ENCODE assay signal across 23 cellular contexts in the genomic region with DNA sequence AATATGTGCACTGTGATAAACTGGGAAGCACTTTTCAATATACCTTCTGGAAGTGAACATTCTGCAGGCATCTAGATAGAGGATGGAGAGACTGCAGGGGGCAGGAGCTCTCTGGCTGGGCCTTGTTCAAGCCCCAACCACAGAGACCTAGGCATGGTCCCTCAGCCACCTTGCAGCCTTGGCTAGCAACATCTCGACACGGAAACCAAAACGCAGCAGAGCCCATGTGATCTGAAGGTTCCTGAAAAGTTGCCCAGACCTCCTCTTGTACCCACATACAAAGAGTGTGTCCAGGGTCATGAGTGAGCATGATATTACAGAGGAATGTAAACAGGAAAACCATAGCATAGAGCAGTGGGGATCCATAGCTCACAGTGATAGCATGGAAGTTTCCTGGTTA. TPM values are rescaled to one million over a fixed set of nuclear protein-coding genes. Genes with fewer than 3 reads are reported as not detected.
A peak's percentile ranks its signal among the peaks of the same experiment; 100 is the strongest.
DNase-seq lines count a peak whose midpoint lies in the region; ATAC-seq and TF ChIP-seq lines count a peak whose summit lies in the region.
"Had no signal": no experiment of that assay in that cellular context is flagged by ENCODE, and none has a peak within 500 bp of the region (broad histone marks: within the 10 kb centered on the region; RNA-seq: fewer than 3 reads in every experiment).

No MANE protein-coding gene starts in this region.

- peak; percentile 89 for ATAC-seq in activated CD8-positive, alpha-beta memory T cell treated with anti-CD3 and anti-CD28 coated beads, Interleukin-2, amount 10 ng/mL, durations not matched to agents 7 days and 5 days
- no peak for ATAC-seq in CD4-positive, alpha-beta T cell (ENCODE audit: poor library complexity)
- ATAC-seq in GM18517 (IDR thresholded peaks at IDR 0.05; ENCODE audit: unreplicated experiment), result no peak
- ATAC-seq: HepG2, Panc1 had no signal

- no peaks in the 10 kb centered on the region for H4K20me1 ChIP-seq in BLaER1

- peaks cover 52% of the 10 kb centered on the region for H3K27me3 Mint-ChIP-seq in activated CD8-positive, alpha-beta memory T cell treated with anti-CD3 and anti-CD28 coated beads, Interleukin-2, amount 10 ng/mL, durations not matched to agents 7 days and 5 days
- peaks cover 47% of the 10 kb centered on the region for H3K27me3 Mint-ChIP-seq in CD4-positive, alpha-beta T cell

- no peaks in the 10 kb centered on the region for H3K27me3 ChIP-seq in BLaER1
- H3K27me3 ChIP-seq in CD4-positive, alpha-beta T cell (ENCODE audit: control insufficient read depth, insufficient read depth, low read length), result peaks cover 6% of the 10 kb centered on the region

- intact Hi-C loops in CD4-positive, alpha-beta T cell (cut with DNase I, micrococcal nuclease), result no loop called here
- intact Hi-C loops in posterior vena cava (cut with DNase I), result no loop called here

- H3K36me3 Mint-ChIP-seq in activated CD8-positive, alpha-beta memory T cell treated with anti-CD3 and anti-CD28 coated beads, Interleukin-2, amount 10 ng/mL, durations not matched to agents 7 days and 5 days, result no peaks in the 10 kb centered on the region
- H3K36me3 Mint-ChIP-seq in CD4-positive, alpha-beta T cell (ENCODE audit: low read depth), result no peaks in the 10 kb centered on the region
- H3K36me3 Mint-ChIP-seq: CD14-positive monocyte had no signal

- no peaks in the 10 kb centered on the region for H3K9me3 ChIP-seq in BLaER1
- H3K9me3 ChIP-seq in CD4-positive, alpha-beta T cell (ENCODE audit: control insufficient read depth, low read length), result no peaks in the 10 kb centered on the region

- TF ChIP-seq CTCF in CD4-positive, alpha-beta T cell (IDR thresholded peaks at IDR 0.05), result no peak

- no peak overlapping the region for H3K9ac ChIP-seq in BLaER1
- H3K9ac ChIP-seq: GM23248 had no signal

- no peak overlapping the region for H3K4me3 ChIP-seq in BLaER1
- H3K4me3 ChIP-seq: GM23248 had no signal

- H3K4me3 Mint-ChIP-seq in activated CD8-positive, alpha-beta memory T cell treated with anti-CD3 and anti-CD28 coated beads, Interleukin-2, amount 10 ng/mL, durations not matched to agents 7 days and 5 days, result peak overlapping the region; percentile 14
- H3K4me3 Mint-ChIP-seq in CD4-positive, alpha-beta T cell, result no peak overlapping the region
- H3K4me3 Mint-ChIP-seq: CD14-positive monocyte had no signal

- peak overlapping the region; percentile 32; the same call in 1 of the 2 replicates for H3K4me2 ChIP-seq in BLaER1

- peaks cover 24% of the 10 kb centered on the region for H3K4me1 Mint-ChIP-seq in activated CD8-positive, alpha-beta memory T cell treated with anti-CD3 and anti-CD28 coated beads, Interleukin-2, amount 10 ng/mL, durations not matched to agents 7 days and 5 days
- H3K4me1 Mint-ChIP-seq in CD4-positive, alpha-beta T cell (ENCODE audit: low read depth), result peaks cover 8% of the 10 kb centered on the region
- H3K4me1 Mint-ChIP-seq: CD14-positive monocyte had no signal

- H3K27ac Mint-ChIP-seq in activated CD8-positive, alpha-beta memory T cell treated with anti-CD3 and anti-CD28 coated beads, Interleukin-2, amount 10 ng/mL, durations not matched to agents 7 days and 5 days, result peak overlapping the region; percentile 76
- no peak overlapping the region for H3K27ac Mint-ChIP-seq in CD4-positive, alpha-beta T cell
- H3K27ac Mint-ChIP-seq: CD14-positive monocyte had no signal

- H3K36me3 ChIP-seq in BLaER1, result no peaks in the 10 kb centered on the region

- peak; percentile 72 for DNase-seq in activated CD8-positive, alpha-beta memory T cell treated with anti-CD3 and anti-CD28 coated beads, Interleukin-2, amount 10 ng/mL, durations not matched to agents 7 days and 5 days
- no peak for DNase-seq in activated CD8-positive, alpha-beta memory T cell treated with anti-CD3 and anti-CD28 coated beads for 24 hours
- DNase-seq in M059J (ENCODE audit: low read depth) (peak; percentile 32), fibroblast of peridontal ligament (ENCODE audit: extremely low read depth) (peak; percentile 48), posterior vena cava (ENCODE audit: low spot score) (no peak)
- no peak for DNase-seq in CD4-positive, alpha-beta T cell
- DNase-seq: DMS79, GM23248, HCEC 1CT, KG1, NCI-H1105, NCI-H1694, NCI-H2081, NCI-H2171 treated with DMSO at 0.1 percent for 48 hours, NCI-H524 treated with DMSO at 0.1 percent for 48 hours, NCI-H82 had no signal

- POLR2A ChIA-PET in CD4-positive, alpha-beta T cell (lab: Charles Lee), result no interaction called here

- H3K4me1 ChIP-seq in BLaER1, result peaks cover 6% of the 10 kb centered on the region

- H3K27ac ChIP-seq in BLaER1, result no peak overlapping the region
- no peak overlapping the region for H3K27ac ChIP-seq in CD4-positive, alpha-beta T cell (ENCODE audit: low read depth, low read length)
- H3K27ac ChIP-seq: GM23248, HL-60 had no signal

- no peaks in the 10 kb centered on the region for H3K9me3 Mint-ChIP-seq in activated CD8-positive, alpha-beta memory T cell treated with anti-CD3 and anti-CD28 coated beads, Interleukin-2, amount 10 ng/mL, durations not matched to agents 7 days and 5 days (ENCODE audit: low read depth)
- H3K9me3 Mint-ChIP-seq in CD4-positive, alpha-beta T cell, result no peaks in the 10 kb centered on the region

- CTCF ChIA-PET in activated CD8-positive, alpha-beta memory T cell treated with anti-CD3 and anti-CD28 coated beads, Interleukin-2, amount 10 ng/mL, durations not matched to agents 7 days and 5 days (lab: Charles Lee), result interaction anchor here (1.1 to 1.3 kb wide), 3 partner anchors 13 to 15 kb away, joined by 3 to 5 read pairs (median 4); no protein-coding TSS in a partner anchor
- CTCF ChIA-PET in CD4-positive, alpha-beta T cell (lab: Charles Lee), result no interaction called here

RNA-seq across cellular contexts. Expression of gene SAMD11, which starts 33.1 kb away (rescaled TPM):
- under 1 TPM in 1 of 2 experiments, not detected in 1; 0.61 TPM for total RNA-seq in activated CD8-positive, alpha-beta memory T cell treated with anti-CD3 and anti-CD28 coated beads, Interleukin-2, amount 10 ng/mL, durations not matched to agents 7 days and 5 days
- 30.5 and 59.8 TPM in 2 replicates for total RNA-seq in M059J (2014; rRNA removed; shearing (Covaris generic))
- not detected for total RNA-seq in CD4-positive, alpha-beta T cell
- 10 to 100 TPM; 16.5 to 38.0 TPM for total RNA-seq in posterior vena cava
- total RNA-seq: HT-29 had no signal

Comparison
In these comparisons a context has a peak if more than half of its experiments do, and no peak if none do; other contexts are left out.
1. DNase-seq: peak in activated CD8-positive, alpha-beta memory T cell treated with anti-CD3 and anti-CD28 coated beads, Interleukin-2, amount 10 ng/mL, durations not matched to agents 7 days and 5 days (single experiment), M059J (single experiment) and fibroblast of peridontal ligament (single experiment); none in activated CD8-positive, alpha-beta memory T cell treated with anti-CD3 and anti-CD28 coated beads for 24 hours (single experiment), CD4-positive, alpha-beta T cell (0 of 10) and posterior vena cava (single experiment).
2. RNA of gene SAMD11, which starts 33.1 kb away (total RNA-seq): 30.5 to 59.8 TPM in M059J and 16.5 to 38.0 TPM in posterior vena cava; 0.61 TPM in activated CD8-positive, alpha-beta memory T cell treated with anti-CD3 and anti-CD28 coated beads, Interleukin-2, amount 10 ng/mL, durations not matched to agents 7 days and 5 days and not detected in CD4-positive, alpha-beta T cell; every median in the first group is over 10 times any median in the second.